In genomic region chr10:26804418-26805393, GRCh38 we compare ENCODE assay signal across 14 cellular contexts. TPM values are rescaled to one million over a fixed set of nuclear protein-coding genes. Genes with fewer than 3 reads are reported as not detected.
DNase-seq lines count a peak whose midpoint lies in the region; ATAC-seq and TF ChIP-seq lines count a peak whose summit lies in the region.
"Had no signal": no experiment of that assay in that cellular context is flagged by ENCODE, and none has a peak within 500 bp of the region (broad histone marks: within the 10 kb centered on the region; RNA-seq: fewer than 3 reads in every experiment).

No MANE protein-coding gene starts in this region.

- CTCF ChIA-PET in activated B cell treated with CpG ODN at 0.5 μM for 24 hours (lab: Charles Lee) = interaction anchor here (1.5 to 1.7 kb wide), 2 partner anchors 15 to 79 kb away, joined by 4 read pairs; no protein-coding TSS in a partner anchor

- ATAC-seq in activated B cell treated with CpG ODN at 0.5 μM for 24 hours (ENCODE audit: low read depth) (no peak), memory B cell (ENCODE audit: low read depth) (no peak), GM18505 (IDR thresholded peaks at IDR 0.05; ENCODE audit: unreplicated experiment) (no peak)
- ATAC-seq: lower lobe of right lung had no signal

- no peak for TF ChIP-seq POLR2A in GM18505 (IDR thresholded peaks at IDR 0.05; ENCODE audit: borderline replicate concordance, extremely low read depth, insufficient read depth, insufficient read length)

- peaks cover 84% of the 10 kb centered on the region for H3K4me1 Mint-ChIP-seq in activated naive CD8-positive, alpha-beta T cell (ENCODE audit: low read depth)
- peaks cover 69% of the 10 kb centered on the region for H3K4me1 Mint-ChIP-seq in activated naive CD8-positive, alpha-beta T cell treated with anti-CD3 and anti-CD28 coated beads for 36 hours
- H3K4me1 Mint-ChIP-seq in activated B cell treated with CpG ODN at 0.5 μM for 24 hours = peaks cover 85% of the 10 kb centered on the region
- peaks cover 53% of the 10 kb centered on the region for H3K4me1 Mint-ChIP-seq in memory B cell

- intact Hi-C loops in activated B cell treated with CpG ODN at 0.5 μM for 24 hours (cut with micrococcal nuclease) = loop anchor here (2.0 kb wide), 1 partner anchor 32 kb away; no protein-coding TSS in a partner anchor

- no peaks in the 10 kb centered on the region for H3K36me3 Mint-ChIP-seq in activated naive CD8-positive, alpha-beta T cell
- peaks cover 9% of the 10 kb centered on the region for H3K36me3 Mint-ChIP-seq in activated naive CD8-positive, alpha-beta T cell treated with anti-CD3 and anti-CD28 coated beads for 36 hours
- peaks cover 14% of the 10 kb centered on the region for H3K36me3 Mint-ChIP-seq in activated B cell treated with CpG ODN at 0.5 μM for 24 hours (ENCODE audit: low read depth)
- H3K36me3 Mint-ChIP-seq in memory B cell = peaks cover 3% of the 10 kb centered on the region

- no peaks in the 10 kb centered on the region for H3K9me3 Mint-ChIP-seq in activated naive CD8-positive, alpha-beta T cell (ENCODE audit: low read depth)
- no peaks in the 10 kb centered on the region for H3K9me3 Mint-ChIP-seq in activated naive CD8-positive, alpha-beta T cell treated with anti-CD3 and anti-CD28 coated beads for 36 hours
- H3K9me3 Mint-ChIP-seq in activated B cell treated with CpG ODN at 0.5 μM for 24 hours (no peaks in the 10 kb centered on the region), memory B cell (no peaks in the 10 kb centered on the region)

- TF ChIP-seq CTCF in activated B cell treated with CpG ODN at 0.5 μM for 24 hours (IDR thresholded peaks at IDR 0.05) = no peak

- POLR2A ChIA-PET in activated B cell treated with CpG ODN at 0.5 μM for 24 hours (lab: Charles Lee) = interaction anchor here (1.2 kb wide), 1 partner anchor 28 kb away, joined by 3 read pairs; no protein-coding TSS in a partner anchor

- H3K27ac Mint-ChIP-seq in activated naive CD8-positive, alpha-beta T cell = peak overlapping the region; percentile 75
- H3K27ac Mint-ChIP-seq in activated naive CD8-positive, alpha-beta T cell treated with anti-CD3 and anti-CD28 coated beads for 36 hours = no peak overlapping the region
- H3K27ac Mint-ChIP-seq in activated B cell treated with CpG ODN at 0.5 μM for 24 hours = peak overlapping the region; percentile 54
- H3K27ac Mint-ChIP-seq in memory B cell = peak overlapping the region; percentile 74

- DNase-seq in activated naive CD8-positive, alpha-beta T cell treated with anti-CD3 and anti-CD28 coated beads for 36 hours = no peak
- DNase-seq in activated B cell treated with CpG ODN at 0.5 μM for 24 hours (no peak), memory B cell (ENCODE audit: low spot score in 2 of 2) (no peak), A172 (ENCODE audit: low spot score) (no peak), NCI-H524 treated with DMSO at 0.1 percent for 48 hours (lab: John Stamatoyannopoulos, UW) (no peak), NCI-H524 (lab: John Stamatoyannopoulos, UW) (no peak)
- DNase-seq: activated CD4-positive, alpha-beta T cell treated with anti-CD3 and anti-CD28 coated beads, Interleukin-2, amount 50 U/mL, for 48 hours; activated naive CD4-positive, alpha-beta T cell treated with Interleukin-2 at 50 U/mL for 16 hours; H7; lower lobe of right lung; NCI-H1105; right cardiac atrium had no signal

- H3K4me3 Mint-ChIP-seq in activated naive CD8-positive, alpha-beta T cell = peak overlapping the region; percentile 68
- H3K4me3 Mint-ChIP-seq in activated naive CD8-positive, alpha-beta T cell treated with anti-CD3 and anti-CD28 coated beads for 36 hours = no peak overlapping the region
- H3K4me3 Mint-ChIP-seq in activated B cell treated with CpG ODN at 0.5 μM for 24 hours = no peak overlapping the region
- H3K4me3 Mint-ChIP-seq in memory B cell = peak overlapping the region; percentile 40

- H3K27me3 Mint-ChIP-seq in activated naive CD8-positive, alpha-beta T cell = no peaks in the 10 kb centered on the region
- no peaks in the 10 kb centered on the region for H3K27me3 Mint-ChIP-seq in activated naive CD8-positive, alpha-beta T cell treated with anti-CD3 and anti-CD28 coated beads for 36 hours
- H3K27me3 Mint-ChIP-seq in activated B cell treated with CpG ODN at 0.5 μM for 24 hours (no peaks in the 10 kb centered on the region), memory B cell (no peaks in the 10 kb centered on the region)

RNA-seq across cellular contexts. Expression of gene ABI1, which starts 56.1 kb away (rescaled TPM):
- 10 to 100 TPM; 31.4 to 31.7 TPM for total RNA-seq in activated naive CD8-positive, alpha-beta T cell treated with anti-CD3 and anti-CD28 coated beads for 36 hours
- 76.7 and 83.5 TPM in 2 replicates for total RNA-seq in activated B cell treated with CpG ODN at 0.5 μM for 24 hours
- total RNA-seq in A172 (2014; rRNA removed; shearing (Covaris generic)) = 53.6 and 54.6 TPM in 2 replicates

Comparison
In these comparisons a context has a peak if more than half of its experiments do, and no peak if none do; other contexts are left out.
1. H3K4me3 Mint-ChIP-seq: peak in activated naive CD8-positive, alpha-beta T cell (single experiment) and memory B cell (single experiment); none in activated naive CD8-positive, alpha-beta T cell treated with anti-CD3 and anti-CD28 coated beads for 36 hours (single experiment) and activated B cell treated with CpG ODN at 0.5 μM for 24 hours (single experiment).